Comparison of ENCODE assay signal across 11 cellular contexts in genomic region chr9:81557957-81558791, GRCh38.
DNase-seq lines count a peak whose midpoint lies in the region; ATAC-seq, FAIRE-seq and TF ChIP-seq lines count a peak whose summit lies in the region.
"Had no signal": no experiment of that assay in that cellular context is flagged by ENCODE, and none has a peak within 500 bp of the region (broad histone marks: within the 10 kb centered on the region; RNA-seq: fewer than 3 reads in every experiment).

No MANE protein-coding gene starts in this region.

- H3K4me3 ChIP-seq in astrocyte (ENCODE audit: insufficient read depth, low read depth, low read length) (no peak overlapping the region), right cardiac atrium (ENCODE audit: low read length) (no peak overlapping the region), skeletal muscle tissue (ENCODE audit: low read length in 3 of 3) (no peak overlapping the region)
- H3K4me3 ChIP-seq: right lobe of liver had no signal

- no peaks in the 10 kb centered on the region for H4K20me1 ChIP-seq in astrocyte (ENCODE audit: insufficient read depth, low read length)

- H3K36me3 Mint-ChIP-seq in astrocyte (ENCODE audit: low read depth, unreplicated experiment) (no peaks in the 10 kb centered on the region), natural killer cell (no peaks in the 10 kb centered on the region)

- H3K27me3 ChIP-seq in astrocyte (ENCODE audit: insufficient read depth, low read length) (no peaks in the 10 kb centered on the region), right cardiac atrium (ENCODE audit: control insufficient read depth, insufficient read depth) (no peaks in the 10 kb centered on the region), skeletal muscle tissue (ENCODE audit: control insufficient read depth in 3 of 3, insufficient read depth in 3 of 3, low read length in 3 of 3) (no peaks in the 10 kb centered on the region)
- H3K27me3 ChIP-seq: right lobe of liver had no signal

- intact Hi-C loops in right cardiac atrium (cut with DNase I), result no loop called here
- intact Hi-C loops in natural killer cell (cut with micrococcal nuclease), result no loop called here

- H3K4me3 Mint-ChIP-seq in astrocyte (ENCODE audit: unreplicated experiment), result no peak overlapping the region
- H3K4me3 Mint-ChIP-seq in natural killer cell, result no peak overlapping the region

- no peak for FAIRE-seq in astrocyte (lab: Jason Lieb, UNC)

- no peaks in the 10 kb centered on the region for H3K36me3 ChIP-seq in astrocyte (ENCODE audit: insufficient read depth, low read length)
- H3K36me3 ChIP-seq in skeletal muscle tissue (ENCODE audit: control insufficient read depth in 3 of 3, insufficient read depth in 3 of 3, low read length in 3 of 3), result no peaks in the 10 kb centered on the region
- H3K36me3 ChIP-seq: right lobe of liver had no signal

- peaks cover 59% of the 10 kb centered on the region for H3K4me1 Mint-ChIP-seq in astrocyte (ENCODE audit: low read depth, unreplicated experiment)
- H3K4me1 Mint-ChIP-seq in natural killer cell, result no peaks in the 10 kb centered on the region

- DNase-seq in GM04503 (ENCODE audit: low read depth), result peak; percentile 91
- peak; percentile 96 for DNase-seq in astrocyte (ENCODE audit: low read depth)
- no peak for DNase-seq in right cardiac atrium
- DNase-seq in central memory CD4-positive, alpha-beta T cell, result no peak
- no peak for DNase-seq in natural killer cell
- no peak for DNase-seq in HUDEP-2 (lab: John Stamatoyannopoulos, UW; ENCODE audit: unreplicated experiment in 76 of 76)
- DNase-seq: activated T-cell treated with anti-CD3 and anti-CD28 coated beads for 4 hours, erythroblast, right lobe of liver had no signal

- no peaks in the 10 kb centered on the region for H3K9me3 Mint-ChIP-seq in astrocyte (ENCODE audit: unreplicated experiment)
- no peaks in the 10 kb centered on the region for H3K9me3 Mint-ChIP-seq in natural killer cell

- no peak overlapping the region for H2AFZ ChIP-seq in astrocyte (ENCODE audit: low read depth, low read length)

- ATAC-seq in right cardiac atrium (peak; percentile 65 to 72), natural killer cell (no peak), HG03460 (IDR thresholded peaks at IDR 0.05; ENCODE audit: unreplicated experiment) (no peak)

- TF ChIP-seq CTCF in astrocyte (IDR thresholded peaks at IDR 0.05; ENCODE audit: insufficient read depth, low read depth, low read length), result no peak
- TF ChIP-seq CTCF in natural killer cell (IDR thresholded peaks at IDR 0.05), result no peak

- H3K27ac Mint-ChIP-seq in astrocyte (ENCODE audit: unreplicated experiment), result peak overlapping the region; percentile 95
- no peak overlapping the region for H3K27ac Mint-ChIP-seq in natural killer cell

- H3K9ac ChIP-seq in astrocyte (ENCODE audit: low read length), result no peak overlapping the region
- H3K9ac ChIP-seq in skeletal muscle tissue (ENCODE audit: low read depth in 1 of 3, low read length in 3 of 3), result no peak overlapping the region

- no peaks in the 10 kb centered on the region for H3K79me2 ChIP-seq in astrocyte (ENCODE audit: insufficient read depth, low read length)

- H3K27ac ChIP-seq in astrocyte (ENCODE audit: low read depth, low read length), result peak overlapping the region; percentile 77
- H3K27ac ChIP-seq in right cardiac atrium (ENCODE audit: low read length), result peak overlapping the region; percentile 42
- peak overlapping the region; percentile 28 for H3K27ac ChIP-seq in skeletal muscle tissue (ENCODE audit: low read depth, low read length)
- H3K27ac ChIP-seq: right lobe of liver had no signal

- peaks cover 44% of the 10 kb centered on the region for H3K4me1 ChIP-seq in astrocyte (ENCODE audit: insufficient read depth, low read length)
- peaks cover 6% of the 10 kb centered on the region for H3K4me1 ChIP-seq in right cardiac atrium (ENCODE audit: control insufficient read depth, insufficient read depth, low read length)
- H3K4me1 ChIP-seq in skeletal muscle tissue (ENCODE audit: control insufficient read depth in 3 of 3, insufficient read depth in 3 of 3, low read length in 3 of 3), result peaks cover 6 to 23% (median 9%) of the 10 kb centered on the region in 3 donors

- H3K9me3 ChIP-seq in astrocyte (ENCODE audit: insufficient read depth, low read depth, low read length) (no peaks in the 10 kb centered on the region), right cardiac atrium (ENCODE audit: control insufficient read depth, low read length) (no peaks in the 10 kb centered on the region), skeletal muscle tissue (ENCODE audit: control insufficient read depth in 3 of 3, low read length in 3 of 3) (no peaks in the 10 kb centered on the region)
- H3K9me3 ChIP-seq: right lobe of liver had no signal

- 34% methylated on average over 7 of the region's 7 CpGs for WGBS in right cardiac atrium

- H3K4me2 ChIP-seq in astrocyte (ENCODE audit: low read length), result peak overlapping the region; percentile 69

- H3K27me3 Mint-ChIP-seq in astrocyte (ENCODE audit: low read depth, unreplicated experiment), result no peaks in the 10 kb centered on the region
- H3K27me3 Mint-ChIP-seq in natural killer cell (ENCODE audit: low read depth in 2 of 2), result peaks cover 0 to 11% of the 10 kb centered on the region in 2 donors

Comparison
In these comparisons a context has a peak if more than half of its experiments do, and no peak if none do; other contexts are left out.
1. DNase-seq: peak in GM04503 (single experiment) and astrocyte (single experiment); none in right cardiac atrium (0 of 3), central memory CD4-positive, alpha-beta T cell (single experiment), natural killer cell (single experiment) and HUDEP-2 (0 of 76).
2. ATAC-seq: peak in right cardiac atrium (2 of 2); none in natural killer cell (0 of 3) and HG03460 (single experiment).
3. Peak in every context shown above with its lines, with median percentiles within 50 percentile points of each other: H3K27ac ChIP-seq.